Comparison of ENCODE assay signal across 27 cellular contexts in genomic region chr2:155010925-155011324, GRCh38.
"Had no signal": no experiment of that assay in that cellular context is flagged by ENCODE, and none has a peak within 500 bp of the region (broad histone marks: within the 10 kb centered on the region; RNA-seq: fewer than 3 reads in every experiment).

No MANE protein-coding gene starts in this region.

- H3K27ac ChIP-seq: neutrophil, ovary, parathyroid adenoma, psoas muscle, right lobe of liver, sigmoid colon, suprapubic skin, testis, tibial artery, transverse colon, upper lobe of right lung, uterus had no signal

- H3K4me3 ChIP-seq: ovary, psoas muscle, right lobe of liver, sigmoid colon, suprapubic skin, testis, tibial artery, transverse colon, upper lobe of right lung, uterus had no signal

- DNase-seq: naive thymus-derived CD8-positive, alpha-beta T cell; nephron progenitor cell; nucleus accumbens; ovary; posterior cingulate gyrus; psoas muscle; right cardiac atrium; sigmoid colon; small intestine; stimulated activated CD4-positive, alpha-beta T cell treated with anti-CD3 and anti-CD28 coated beads, Interleukin-15, amount 100 ng/mL, for 24 hours; stimulated activated CD4-positive, alpha-beta T cell treated with anti-CD3 and anti-CD28 coated beads, Interleukin-2, amount 100 ng/mL, for 24 hours; stimulated activated CD4-positive, alpha-beta T cell treated with anti-CD3 and anti-CD28 coated beads, Interleukin-2, amount 100 ng/mL, for 48 hours; stimulated activated CD4-positive, alpha-beta T cell treated with anti-CD3 and anti-CD28 coated beads, Interleukin-4, amount 100 ng/mL, for 4 hours; stimulated activated CD8-positive, alpha-beta memory T cell treated with anti-CD3 and anti-CD28 coated beads, Interleukin-4, amount 100 ng/mL, for 48 hours; stimulated activated naive CD4-positive, alpha-beta T cell; stimulated activated naive CD8-positive, alpha-beta T cell treated with anti-CD3 and anti-CD28 coated beads, Interleukin-15, amount 100 ng/mL, for 72 hours; stimulated activated naive CD8-positive, alpha-beta T cell treated with anti-CD3 and anti-CD28 coated beads, Interleukin-15, Interleukin-2, amounts not matched to agents 100 U/mL and 50 U/mL, for 24 hours; substantia nigra; testis; tibial artery; transverse colon; upper lobe of right lung; uterus had no signal

- H3K9me3 ChIP-seq: neutrophil, ovary, psoas muscle, right lobe of liver, suprapubic skin, testis, tibial artery, transverse colon, upper lobe of right lung, uterus had no signal

- H3K36me3 ChIP-seq: neutrophil, ovary, right lobe of liver, sigmoid colon, suprapubic skin, tibial artery, transverse colon, upper lobe of right lung, uterus had no signal

- H3K4me1 ChIP-seq: parathyroid adenoma, psoas muscle, right lobe of liver, sigmoid colon, suprapubic skin, testis, tibial artery, transverse colon, upper lobe of right lung, uterus had no signal

- H3K27me3 ChIP-seq: neutrophil, ovary, right lobe of liver, sigmoid colon, suprapubic skin, testis, tibial artery, transverse colon, upper lobe of right lung, uterus had no signal

- H3K9ac ChIP-seq: parathyroid adenoma had no signal
